ENCODE assay signal across 12 cellular contexts in genomic region chr2:41488854-41489253, GRCh38.
"Had no signal": no experiment of that assay in that cellular context is flagged by ENCODE, and none has a peak within 500 bp of the region (broad histone marks: within the 10 kb centered on the region; RNA-seq: fewer than 3 reads in every experiment).

No MANE protein-coding gene starts in this region.

- H3K4me3 ChIP-seq: lung had no signal

- DNase-seq: activated CD4-positive, alpha-beta T cell treated with anti-CD3 and anti-CD28 coated beads for 48 hours; activated CD8-positive, alpha-beta memory T cell treated with anti-CD3 and anti-CD28 coated beads, Interleukin-2, amount 50 U/mL, for 48 hours; activated CD8-positive, alpha-beta T cell treated with anti-CD3 and anti-CD28 coated beads, Interleukin-2, amount 10 ng/mL, durations not matched to agents 7 days and 5 days; activated naive CD4-positive, alpha-beta T cell treated with Interleukin-2 at 50 U/mL for 16 hours; hypothalamus; naive thymus-derived CD4-positive, alpha-beta T cell; stimulated activated CD4-positive, alpha-beta T cell treated with anti-CD3 and anti-CD28 coated beads, Interleukin-4, amount 100 ng/mL, for 1 hour; stimulated activated CD8-positive, alpha-beta memory T cell treated with anti-CD3 and anti-CD28 coated beads, Interleukin-4, amount 100 ng/mL, for 48 hours; T-cell; T1000 had no signal

- ATAC-seq: activated CD8-positive, alpha-beta T cell treated with anti-CD3 and anti-CD28 coated beads, Interleukin-2, amount 10 ng/mL, durations not matched to agents 7 days and 5 days; naive thymus-derived CD4-positive, alpha-beta T cell; T-cell; WTC11 had no signal
